1 cellular context compared by ENCODE assay signal in the genomic region with DNA sequence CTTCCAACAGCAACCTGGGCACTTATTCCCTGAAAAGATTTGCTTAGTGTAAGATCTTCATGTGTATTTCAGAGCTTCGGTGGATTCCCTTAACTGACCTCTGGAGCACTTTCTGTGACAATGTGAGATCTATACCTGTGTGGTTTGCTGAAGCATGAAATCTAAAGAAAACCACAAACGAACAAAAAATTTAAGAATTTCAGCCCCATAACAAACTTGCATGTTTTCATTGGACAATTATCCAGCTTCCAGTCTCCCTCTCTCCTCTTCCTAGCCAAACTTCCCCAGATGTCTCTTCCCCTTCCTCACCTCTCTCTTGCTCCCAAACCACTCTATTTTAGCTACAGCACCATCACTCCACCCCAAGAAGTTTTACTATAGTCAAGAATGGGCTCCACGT.
TF ChIP-seq lines count a peak whose summit lies in the region.

No MANE protein-coding gene starts in this region.

TF ChIP-seq in GM12878, 131 proteins besides CTCF, POLR2A, EP300 and RAD21 (continued from another document):
- no peak for TF ChIP-seq E2F4 (IDR thresholded peaks at IDR 0.05; ENCODE audit: low read depth, low read length)
- TF ChIP-seq SMAD1 (IDR thresholded peaks at IDR 0.05; ENCODE audit: low read depth, partially characterized antibody), result no peak
- TF ChIP-seq HDAC6 (IDR thresholded peaks at IDR 0.05; ENCODE audit: unreplicated experiment), result no peak
- TF ChIP-seq, protein P1, sequence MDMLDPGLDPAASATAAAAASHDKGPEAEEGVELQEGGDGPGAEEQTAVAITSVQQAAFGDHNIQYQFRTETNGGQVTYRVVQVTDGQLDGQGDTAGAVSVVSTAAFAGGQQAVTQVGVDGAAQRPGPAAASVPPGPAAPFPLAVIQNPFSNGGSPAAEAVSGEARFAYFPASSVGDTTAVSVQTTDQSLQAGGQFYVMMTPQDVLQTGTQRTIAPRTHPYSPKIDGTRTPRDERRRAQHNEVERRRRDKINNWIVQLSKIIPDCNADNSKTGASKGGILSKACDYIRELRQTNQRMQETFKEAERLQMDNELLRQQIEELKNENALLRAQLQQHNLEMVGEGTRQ (IDR thresholded peaks at IDR 0.05; ENCODE audit: borderline replicate concordance, low read depth, low read length), result no peak
- no peak for TF ChIP-seq ZSCAN29 (IDR thresholded peaks at IDR 0.05)
- peak; percentile 52; the same call in 1 of the 2 replicates for TF ChIP-seq ZNF217 (IDR thresholded peaks at IDR 0.05)
- TF ChIP-seq HSF1 (IDR thresholded peaks at IDR 0.05; ENCODE audit: low read depth, low read length), result no peak
- TF ChIP-seq, protein P2, sequence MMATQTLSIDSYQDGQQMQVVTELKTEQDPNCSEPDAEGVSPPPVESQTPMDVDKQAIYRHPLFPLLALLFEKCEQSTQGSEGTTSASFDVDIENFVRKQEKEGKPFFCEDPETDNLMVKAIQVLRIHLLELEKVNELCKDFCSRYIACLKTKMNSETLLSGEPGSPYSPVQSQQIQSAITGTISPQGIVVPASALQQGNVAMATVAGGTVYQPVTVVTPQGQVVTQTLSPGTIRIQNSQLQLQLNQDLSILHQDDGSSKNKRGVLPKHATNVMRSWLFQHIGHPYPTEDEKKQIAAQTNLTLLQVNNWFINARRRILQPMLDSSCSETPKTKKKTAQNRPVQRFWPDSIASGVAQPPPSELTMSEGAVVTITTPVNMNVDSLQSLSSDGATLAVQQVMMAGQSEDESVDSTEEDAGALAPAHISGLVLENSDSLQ (IDR thresholded peaks at IDR 0.05), result no peak
- no peak for TF ChIP-seq ZZZ3 (IDR thresholded peaks at IDR 0.05; ENCODE audit: control insufficient read depth, insufficient read length, low read depth)
- TF ChIP-seq FOXK2 (IDR thresholded peaks at IDR 0.05), result no peak
- TF ChIP-seq MTA2 (IDR thresholded peaks at IDR 0.05; ENCODE audit: low read depth), result peak; percentile 58; the same call in 1 of the 2 replicates
- TF ChIP-seq, protein P3, sequence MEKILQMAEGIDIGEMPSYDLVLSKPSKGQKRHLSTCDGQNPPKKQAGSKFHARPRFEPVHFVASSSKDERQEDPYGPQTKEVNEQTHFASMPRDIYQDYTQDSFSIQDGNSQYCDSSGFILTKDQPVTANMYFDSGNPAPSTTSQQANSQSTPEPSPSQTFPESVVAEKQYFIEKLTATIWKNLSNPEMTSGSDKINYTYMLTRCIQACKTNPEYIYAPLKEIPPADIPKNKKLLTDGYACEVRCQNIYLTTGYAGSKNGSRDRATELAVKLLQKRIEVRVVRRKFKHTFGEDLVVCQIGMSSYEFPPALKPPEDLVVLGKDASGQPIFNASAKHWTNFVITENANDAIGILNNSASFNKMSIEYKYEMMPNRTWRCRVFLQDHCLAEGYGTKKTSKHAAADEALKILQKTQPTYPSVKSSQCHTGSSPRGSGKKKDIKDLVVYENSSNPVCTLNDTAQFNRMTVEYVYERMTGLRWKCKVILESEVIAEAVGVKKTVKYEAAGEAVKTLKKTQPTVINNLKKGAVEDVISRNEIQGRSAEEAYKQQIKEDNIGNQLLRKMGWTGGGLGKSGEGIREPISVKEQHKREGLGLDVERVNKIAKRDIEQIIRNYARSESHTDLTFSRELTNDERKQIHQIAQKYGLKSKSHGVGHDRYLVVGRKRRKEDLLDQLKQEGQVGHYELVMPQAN (conservative IDR thresholded peaks at IDR 0.05), result 0 out of 2 replicates have a peak, but pooled peaks have one; percentile 11
- TF ChIP-seq SMARCA5 (IDR thresholded peaks at IDR 0.05), result no peak
- no peak for TF ChIP-seq RAD51 (IDR thresholded peaks at IDR 0.05)
- peak; percentile 93 for TF ChIP-seq NR2F1 (conservative IDR thresholded peaks at IDR 0.05)
- peak; percentile 43 for TF ChIP-seq SKIL (IDR thresholded peaks at IDR 0.05; ENCODE audit: low read depth, poor library complexity, severe bottlenecking)
- peak; percentile 52 for TF ChIP-seq DPF2 (IDR thresholded peaks at IDR 0.05)
- TF ChIP-seq CUX1 (IDR thresholded peaks at IDR 0.05; ENCODE audit: insufficient replicate concordance, low read depth, low read length), result no peak
